In genomic region chr16:52743702-52744101, GRCh38 we compare ENCODE assay signal across 29 cellular contexts.
"Had no signal": no experiment of that assay in that cellular context is flagged by ENCODE, and none has a peak within 500 bp of the region (broad histone marks: within the 10 kb centered on the region; RNA-seq: fewer than 3 reads in every experiment).

No MANE protein-coding gene starts in this region.

- DNase-seq: naive thymus-derived CD4-positive, alpha-beta T cell; natural killer cell; occipital lobe; ovary; posterior cingulate gyrus; psoas muscle; right cardiac atrium; spleen; stimulated activated CD4-positive, alpha-beta T cell treated with anti-CD3 and anti-CD28 coated beads, Interleukin-12 subunit alpha, Interleukin-12 subunit beta, amount 100 ng/mL, for 4 hours; stimulated activated CD4-positive, alpha-beta T cell treated with anti-CD3 and anti-CD28 coated beads, Interleukin-1b, Interleukin-23, amount 100 ng/mL, for 48 hours; stimulated activated CD4-positive, alpha-beta T cell treated with anti-CD3 and anti-CD28 coated beads, Interleukin-4, amount 100 ng/mL, for 1 hour; stimulated activated CD4-positive, alpha-beta T cell treated with anti-CD3 and anti-CD28 coated beads, Interleukin-4, amount 100 ng/mL, for 4 hours; stimulated activated CD8-positive, alpha-beta memory T cell treated with anti-CD3 and anti-CD28 coated beads, Interleukin-4, amount 100 ng/mL, for 48 hours; stimulated activated naive CD4-positive, alpha-beta T cell; stimulated activated naive CD8-positive, alpha-beta T cell treated with anti-CD3 and anti-CD28 coated beads, Interleukin-15, amount 100 ng/mL, for 72 hours; stimulated activated naive CD8-positive, alpha-beta T cell treated with anti-CD3 and anti-CD28 coated beads, Interleukin-15, Interleukin-2, amounts not matched to agents 100 U/mL and 50 U/mL, for 24 hours; substantia nigra; testis; tibial artery; trophoblast cell; upper lobe of left lung; uterus had no signal

- H3K9me3 ChIP-seq: ovary, psoas muscle, suprapubic skin, testis, tibial artery, upper lobe of left lung, uterus had no signal

- H3K36me3 ChIP-seq: neural progenitor cell, ovary, spleen, suprapubic skin, tibial artery, upper lobe of left lung, uterus had no signal

- ATAC-seq: naive thymus-derived CD4-positive, alpha-beta T cell; natural killer cell; psoas muscle; right cardiac atrium; sciatic nerve; stimulated activated memory B cell treated with anti-CD40 and anti-IgM and Interleukin-4, amounts not matched to agents 10 μg/mL and 1 μg/mL and 100 μg/mL, for 72 hours; stimulated activated naive CD8-positive, alpha-beta T cell treated with anti-CD3 and anti-CD28 coated beads, Interleukin-15, amount 100 ng/mL, for 72 hours; stimulated activated naive CD8-positive, alpha-beta T cell treated with anti-CD3 and anti-CD28 coated beads, Interleukin-15, Interleukin-2, amounts not matched to agents 100 U/mL and 50 U/mL, for 24 hours had no signal

- H3K4me2 ChIP-seq: neural progenitor cell, smooth muscle cell had no signal

- H3K27me3 ChIP-seq: neural progenitor cell, ovary, spleen, suprapubic skin, testis, tibial artery, upper lobe of left lung, uterus had no signal

- H3K9ac ChIP-seq: neural progenitor cell, parathyroid adenoma had no signal

- H3K4me3 ChIP-seq: neural progenitor cell, ovary, psoas muscle, skin epidermis, smooth muscle cell, spleen, suprapubic skin, testis, tibial artery, upper lobe of left lung, uterus had no signal

- H3K79me2 ChIP-seq: parathyroid adenoma had no signal

- H2AFZ ChIP-seq: neural progenitor cell, parathyroid adenoma had no signal

- H3K27ac ChIP-seq: neural progenitor cell, ovary, parathyroid adenoma, psoas muscle, skin epidermis, spleen, suprapubic skin, testis, tibial artery, upper lobe of left lung, uterus had no signal

- H3K4me1 ChIP-seq: parathyroid adenoma, psoas muscle, spleen, suprapubic skin, testis, tibial artery, upper lobe of left lung, uterus had no signal
